ENCODE assay signal across 11 cellular contexts in genomic region chr10:74153676-74154075, GRCh38. TPM values are rescaled to one million over a fixed set of nuclear protein-coding genes. Genes with fewer than 3 reads are reported as not detected.
DNase-seq lines count a peak whose midpoint lies in the region; ATAC-seq and TF ChIP-seq lines count a peak whose summit lies in the region.
"Had no signal": no experiment of that assay in that cellular context is flagged by ENCODE, and none has a peak within 500 bp of the region (broad histone marks: within the 10 kb centered on the region; RNA-seq: fewer than 3 reads in every experiment).

No MANE protein-coding gene starts in this region.

- H3K4me3 ChIP-seq in GM23338, result peak overlapping the region; percentile 76; the same call in 1 of the 2 replicates
- no peak overlapping the region for H3K4me3 ChIP-seq in OCI-LY7 (ENCODE audit: low read depth, low read length, poor library complexity, severe bottlenecking)
- peak overlapping the region in 1 of 4 donors; percentile 0 for H3K4me3 ChIP-seq in esophagus muscularis mucosa
- no peak overlapping the region for H3K4me3 ChIP-seq in suprapubic skin
- no peak overlapping the region for H3K4me3 ChIP-seq in testis
- H3K4me3 ChIP-seq: HAP-1 had no signal

- H3K4me3 Mint-ChIP-seq in GM23338, result no peak overlapping the region

- H3K4me1 ChIP-seq in GM23338 (ENCODE audit: insufficient read depth) (peaks cover 20% of the 10 kb centered on the region), OCI-LY7 (ENCODE audit: insufficient read depth, low read length, poor library complexity, severe bottlenecking) (peaks cover 36% of the 10 kb centered on the region), esophagus muscularis mucosa (peaks cover 43 to 59% (median 53%) of the 10 kb centered on the region in 4 donors), suprapubic skin (peaks cover 34% of the 10 kb centered on the region), testis (peaks cover 28% of the 10 kb centered on the region)

- DNase-seq in GM23338 (ENCODE audit: low spot score) (no peak), OCI-LY7 (ENCODE audit: low spot score) (no peak), esophagus muscularis mucosa (ENCODE audit: extremely low spot score) (no peak), suprapubic skin (ENCODE audit: low spot score in 2 of 2) (no peak), testis (no peak), NCI-H1417 treated with DMSO at 0.1 percent for 48 hours (lab: John Stamatoyannopoulos, UW) (no peak)
- no peak for DNase-seq in effector CD8-positive, alpha-beta T cell (lab: John Stamatoyannopoulos, UW)
- DNase-seq: NCI-H1436, retina had no signal

- H3K27me3 ChIP-seq in GM23338 (ENCODE audit: insufficient read depth) (no peaks in the 10 kb centered on the region), esophagus muscularis mucosa (no peaks in the 10 kb centered on the region), suprapubic skin (no peaks in the 10 kb centered on the region), testis (no peaks in the 10 kb centered on the region)

- TF ChIP-seq EP300 in esophagus muscularis mucosa (IDR thresholded peaks at IDR 0.05), result no peak
- no peak for TF ChIP-seq EP300 in suprapubic skin (IDR thresholded peaks at IDR 0.05)

- H3K27ac ChIP-seq in GM23338 (ENCODE audit: low read depth) (no peak overlapping the region), OCI-LY7 (ENCODE audit: low read depth, low read length, poor library complexity, severe bottlenecking) (no peak overlapping the region), esophagus muscularis mucosa (replicated peaks in 1 of 4) (peak overlapping the region; percentile 52 to 94 (median 86)), suprapubic skin (peak overlapping the region; percentile 7), testis (no peak overlapping the region)

- no peaks in the 10 kb centered on the region for H3K9me3 Mint-ChIP-seq in GM23338

- H3K4me2 ChIP-seq in GM23338, result no peak overlapping the region
- peak overlapping the region; percentile 97 for H3K4me2 ChIP-seq in OCI-LY7 (ENCODE audit: low read length)

- WGBS in esophagus muscularis mucosa, result 49% methylated on average over 4 of the region's 4 CpGs
- WGBS in suprapubic skin, result 46% methylated on average over 4 of the region's 4 CpGs
- WGBS in testis, 2 donors, result 68 to 79% methylated on average over 4 of the region's 4 CpGs

- CTCF ChIA-PET in OCI-LY7 (lab: Charles Lee; ENCODE audit: unreplicated experiment), result no interaction called here

- peaks cover 89% of the 10 kb centered on the region for H3K79me2 ChIP-seq in GM23338 (replicated peaks; ENCODE audit: insufficient read depth)
- peaks cover 43% of the 10 kb centered on the region for H3K79me2 ChIP-seq in OCI-LY7 (ENCODE audit: insufficient read depth, low read depth, low read length)

- POLR2A ChIA-PET in OCI-LY7 (lab: Charles Lee), result interaction anchor here (0.9 to 1.4 kb wide), 2 partner anchors 21 to 23 kb away, joined by 3 read pairs; no protein-coding TSS in a partner anchor

- ATAC-seq in GM23338, result no peak
- ATAC-seq: esophagus mucosa had no signal

- TF ChIP-seq POLR2A in esophagus muscularis mucosa (IDR thresholded peaks at IDR 0.05; ENCODE audit: low read depth) (no peak), suprapubic skin (IDR thresholded peaks at IDR 0.05) (no peak), testis (IDR thresholded peaks at IDR 0.05) (no peak)

- H3K9me2 ChIP-seq in GM23338 (ENCODE audit: insufficient read depth) (no peaks in the 10 kb centered on the region), OCI-LY7 (ENCODE audit: insufficient read depth, low read length) (no peaks in the 10 kb centered on the region)

- no peaks in the 10 kb centered on the region; the same call in 1 of the 2 replicates for H4K20me1 ChIP-seq in GM23338 (replicated peaks; ENCODE audit: insufficient read depth)
- H4K20me1 ChIP-seq in OCI-LY7 (ENCODE audit: insufficient read depth, low read length), result no peaks in the 10 kb centered on the region

- BruUV-seq in OCI-LY7 (replicated peaks; lab: Mats Ljungman, UMichigan), result no TSS peak

- H3K4me1 Mint-ChIP-seq in GM23338, result peaks cover 17% of the 10 kb centered on the region; the same call in 2 of the 3 replicates

- H3K36me3 Mint-ChIP-seq in GM23338 (ENCODE audit: low read depth), result no peaks in the 10 kb centered on the region

- TF ChIP-seq CTCF in GM23338 (conservative IDR thresholded peaks at IDR 0.05; ENCODE audit: low read depth in 2 of 2) (no peak), OCI-LY7 (conservative IDR thresholded peaks at IDR 0.05; ENCODE audit: low read length) (no peak), esophagus muscularis mucosa (IDR thresholded peaks at IDR 0.05) (no peak), suprapubic skin (IDR thresholded peaks at IDR 0.05) (no peak), testis (IDR thresholded peaks at IDR 0.05) (no peak)

- no peaks in the 10 kb centered on the region for H3K9me3 ChIP-seq in OCI-LY7 (ENCODE audit: low read length)
- no peaks in the 10 kb centered on the region for H3K9me3 ChIP-seq in esophagus muscularis mucosa
- H3K9me3 ChIP-seq in suprapubic skin, result no peaks in the 10 kb centered on the region
- H3K9me3 ChIP-seq in testis, result no peaks in the 10 kb centered on the region
- H3K9me3 ChIP-seq: HAP-1 had no signal

- H3K27me3 Mint-ChIP-seq in GM23338 (ENCODE audit: insufficient read depth, low read depth, poor library complexity), result peaks cover 3% of the 10 kb centered on the region

- intact Hi-C loops in OCI-LY7 (cut with micrococcal nuclease; ENCODE audit: unreplicated experiment) (loop anchor here (5.0 kb wide), 2 partner anchors 79 to 141 kb away; no protein-coding TSS in a partner anchor), esophagus muscularis mucosa (cut with DNase I) (no loop called here), testis (cut with DNase I; ENCODE audit: low total_unique reads) (no loop called here)

- H3K36me3 ChIP-seq in GM23338 (ENCODE audit: insufficient read depth) (no peaks in the 10 kb centered on the region), OCI-LY7 (ENCODE audit: insufficient read depth, low read length) (no peaks in the 10 kb centered on the region), esophagus muscularis mucosa (no peaks in the 10 kb centered on the region), suprapubic skin (no peaks in the 10 kb centered on the region), testis (ENCODE audit: low read depth, missing control alignments) (no peaks in the 10 kb centered on the region)
- H3K36me3 ChIP-seq: HAP-1 had no signal

- H3F3A ChIP-seq in GM23338 (replicated peaks; ENCODE audit: low read depth), result no peaks in the 10 kb centered on the region

- no peak overlapping the region for H2AFZ ChIP-seq in GM23338
- no peak overlapping the region for H2AFZ ChIP-seq in OCI-LY7 (ENCODE audit: low read length)

- no peak overlapping the region; the same call in 1 of the 2 replicates for H3K27ac Mint-ChIP-seq in GM23338

TF ChIP-seq in GM23338, 12 proteins besides CTCF, POLR2A, EP300 and RAD21 (continues in another document):
- TF ChIP-seq ZNF114 (CRISPR knock-in tag; IDR thresholded peaks at IDR 0.05) (no peak), CREB1 (CRISPR knock-in tag; IDR thresholded peaks at IDR 0.05; ENCODE audit: low read depth) (no peak), ZNF331 (CRISPR knock-in tag; IDR thresholded peaks at IDR 0.05; ENCODE audit: low read depth) (no peak)
- TF ChIP-seq, protein P1, sequence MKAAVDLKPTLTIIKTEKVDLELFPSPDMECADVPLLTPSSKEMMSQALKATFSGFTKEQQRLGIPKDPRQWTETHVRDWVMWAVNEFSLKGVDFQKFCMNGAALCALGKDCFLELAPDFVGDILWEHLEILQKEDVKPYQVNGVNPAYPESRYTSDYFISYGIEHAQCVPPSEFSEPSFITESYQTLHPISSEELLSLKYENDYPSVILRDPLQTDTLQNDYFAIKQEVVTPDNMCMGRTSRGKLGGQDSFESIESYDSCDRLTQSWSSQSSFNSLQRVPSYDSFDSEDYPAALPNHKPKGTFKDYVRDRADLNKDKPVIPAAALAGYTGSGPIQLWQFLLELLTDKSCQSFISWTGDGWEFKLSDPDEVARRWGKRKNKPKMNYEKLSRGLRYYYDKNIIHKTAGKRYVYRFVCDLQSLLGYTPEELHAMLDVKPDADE (IDR thresholded peaks at IDR 0.05), result no peak

RNA-seq across cellular contexts. Expression of gene ADK, which starts 2.7 kb away (rescaled TPM):
- 39.9 and 50.3 TPM in 2 replicates for total RNA-seq in GM23338 (2014; rRNA removed; shearing (Covaris generic))
- 42.4 and 53.0 TPM in 2 replicates for polyA plus RNA-seq in GM23338 (2016; fragmentation: Nextera tagmentation; extraction: Ambion mirVana)
- total RNA-seq in OCI-LY7 (2014; rRNA removed; shearing (Covaris generic)), result 20.2 and 26.4 TPM in 2 replicates
- 31.1 and 39.0 TPM in 2 replicates for total RNA-seq in OCI-LY7 (2022)
- total RNA-seq in esophagus muscularis mucosa, result 10 to 100 TPM; 20.2 to 23.3 (median 21.2) TPM
- total RNA-seq in suprapubic skin, result 10 to 100 TPM; 33.0 to 57.3 (median 48.0) TPM
- total RNA-seq in testis, result 10 to 100 TPM; 55.3 to 61.8 TPM
- polyA plus RNA-seq in testis (ENCODE audit: insufficient read depth, low read depth, low replicate concordance), result 23.3 TPM

RNA-seq across cellular contexts. Expression of gene AP3M1, which starts 3.0 kb away (rescaled TPM):
- 33.1 and 41.7 TPM in 2 replicates for total RNA-seq in GM23338 (2014; rRNA removed; shearing (Covaris generic))
- polyA plus RNA-seq in GM23338 (2016; fragmentation: Nextera tagmentation; extraction: Ambion mirVana), result 10.9 and 13.8 TPM in 2 replicates
- total RNA-seq in OCI-LY7 (2014; rRNA removed; shearing (Covaris generic)), result 29.1 and 35.5 TPM in 2 replicates
- 53.6 and 54.2 TPM in 2 replicates for total RNA-seq in OCI-LY7 (2022)
- 10 to 100 TPM; 26.5 to 36.4 (median 31.4) TPM for total RNA-seq in esophagus muscularis mucosa
- 10 to 100 TPM; 19.7 to 24.7 (median 21.1) TPM for total RNA-seq in suprapubic skin
- total RNA-seq in testis, result 10 to 100 TPM; 38.6 to 44.4 TPM
- polyA plus RNA-seq in testis (ENCODE audit: insufficient read depth, low read depth, low replicate concordance), result 32.0 TPM

Comparison
In these comparisons a context has a peak if more than half of its experiments do, and no peak if none do; other contexts are left out.
1. H3K27ac ChIP-seq: peak in esophagus muscularis mucosa (4 of 4) and suprapubic skin (single experiment); none in GM23338 (single experiment), OCI-LY7 (single experiment) and testis (0 of 2).